25 cellular contexts compared by ENCODE assay signal in the genomic region with DNA sequence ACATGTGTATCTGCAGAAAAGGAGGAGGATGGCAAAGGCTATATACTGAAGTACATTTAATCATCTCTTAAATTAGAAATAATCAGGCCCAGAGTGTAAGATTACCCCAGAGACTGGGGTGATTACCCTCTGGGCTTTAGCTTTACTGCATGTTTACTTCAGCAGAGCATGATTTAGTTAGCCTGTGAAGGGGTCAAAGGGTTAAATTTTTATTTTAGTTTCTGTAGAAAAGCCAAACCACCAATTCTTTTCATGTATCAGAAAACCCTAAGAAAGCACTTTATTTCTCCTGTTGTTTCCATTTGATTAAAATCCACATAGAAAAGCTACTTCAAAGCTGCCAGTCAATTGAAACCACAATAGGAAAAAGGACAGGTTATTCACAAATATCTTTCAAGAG.
DNase-seq lines count a peak whose midpoint lies in the region; ATAC-seq, FAIRE-seq and TF ChIP-seq lines count a peak whose summit lies in the region.
"Had no signal": no experiment of that assay in that cellular context is flagged by ENCODE, and none has a peak within 500 bp of the region (broad histone marks: within the 10 kb centered on the region; RNA-seq: fewer than 3 reads in every experiment).

No MANE protein-coding gene starts in this region.

- H3K4me1 Mint-ChIP-seq in astrocyte (ENCODE audit: low read depth, unreplicated experiment), result peaks cover 31% of the 10 kb centered on the region

- H3K9me3 ChIP-seq in astrocyte (ENCODE audit: insufficient read depth, low read depth, low read length) (no peaks in the 10 kb centered on the region), trophoblast cell (ENCODE audit: insufficient read depth, low read depth, low read length) (no peaks in the 10 kb centered on the region)
- H3K9me3 ChIP-seq: A549, HAP-1 had no signal

- no peak overlapping the region for H4K12ac ChIP-seq in trophoblast cell (ENCODE audit: low read depth, low read length)

- H3K36me3 Mint-ChIP-seq in astrocyte (ENCODE audit: low read depth, unreplicated experiment), result no peaks in the 10 kb centered on the region

- H4K20me1 ChIP-seq in astrocyte (ENCODE audit: insufficient read depth, low read length), result no peaks in the 10 kb centered on the region

- H2AFZ ChIP-seq in astrocyte (ENCODE audit: low read depth, low read length), result no peak overlapping the region
- no peak overlapping the region for H2AFZ ChIP-seq in trophoblast cell (ENCODE audit: insufficient read depth, low read length, poor library complexity)

- H2BK120ac ChIP-seq in trophoblast cell (ENCODE audit: insufficient read depth, low read length, poor library complexity), result no peak overlapping the region

- DNase-seq in M059J (ENCODE audit: low read depth) (peak; percentile 4), astrocyte (ENCODE audit: low read depth) (peak; percentile 8), fibroblast of peridontal ligament (ENCODE audit: extremely low read depth) (peak; percentile 33), trophoblast cell (no peak), germinal center (ENCODE audit: low spot score) (no peak)
- no peak for DNase-seq in stimulated activated CD4-positive, alpha-beta T cell treated with anti-CD3 and anti-CD28 coated beads, Interleukin-4, amount 100 ng/mL, for 24 hours
- no peak for DNase-seq in stimulated activated CD4-positive, alpha-beta T cell treated with anti-CD3 and anti-CD28 coated beads, Interleukin-4, amount 100 ng/mL, for 4 hours
- DNase-seq: COR-L47, DMS 273 treated with DMSO at 0.1 percent for 48 hours, DMS79 treated with DMSO at 0.1 percent for 48 hours, MM.1S, NCI-H1048, NCI-H1436, NCI-H1930, NCI-H2227 treated with DMSO at 0.1 percent for 48 hours, NCI-H510A had no signal

- H3K4me3 ChIP-seq in astrocyte (ENCODE audit: insufficient read depth, low read depth, low read length) (no peak overlapping the region), trophoblast cell (ENCODE audit: low read depth, low read length) (no peak overlapping the region)
- H3K4me3 ChIP-seq: A549, GM23338, HAP-1, K562 had no signal

- H2BK12ac ChIP-seq in trophoblast cell (ENCODE audit: low read length), result no peak overlapping the region

- no peaks in the 10 kb centered on the region for H3K27me3 ChIP-seq in astrocyte (ENCODE audit: insufficient read depth, low read length)
- no peaks in the 10 kb centered on the region for H3K27me3 ChIP-seq in trophoblast cell (ENCODE audit: insufficient read depth, low read length)

- H3K9ac ChIP-seq in astrocyte (ENCODE audit: low read length), result no peak overlapping the region
- no peak overlapping the region for H3K9ac ChIP-seq in trophoblast cell (ENCODE audit: low read length)

- no peaks in the 10 kb centered on the region for H3K27me3 Mint-ChIP-seq in astrocyte (ENCODE audit: low read depth, unreplicated experiment)
- H3K27me3 Mint-ChIP-seq: B cell had no signal

- no peak overlapping the region for H3K27ac Mint-ChIP-seq in astrocyte (ENCODE audit: unreplicated experiment)
- H3K27ac Mint-ChIP-seq: B cell, GM23338 had no signal

- H3K18ac ChIP-seq in trophoblast cell (ENCODE audit: low read length), result no peak overlapping the region

- no peak overlapping the region for H3K4me3 Mint-ChIP-seq in astrocyte (ENCODE audit: unreplicated experiment)
- H3K4me3 Mint-ChIP-seq: B cell, GM23338 had no signal

- H2AK5ac ChIP-seq in trophoblast cell (ENCODE audit: low read length), result no peak overlapping the region

- no peak overlapping the region for H2BK5ac ChIP-seq in trophoblast cell (ENCODE audit: low read depth, low read length, poor library complexity)

- H3K4ac ChIP-seq in trophoblast cell (ENCODE audit: low read depth, low read length), result no peak overlapping the region

- no peak overlapping the region for H3K23ac ChIP-seq in trophoblast cell (ENCODE audit: low read length)

- no peak overlapping the region for H3K27ac ChIP-seq in astrocyte (ENCODE audit: low read depth, low read length)
- peak overlapping the region; percentile 62 for H3K27ac ChIP-seq in trophoblast cell (ENCODE audit: low read depth, low read length)
- H3K27ac ChIP-seq: A549, HL-60 had no signal

- no peak overlapping the region for H3K4me2 ChIP-seq in astrocyte (ENCODE audit: low read length)
- H3K4me2 ChIP-seq in trophoblast cell (ENCODE audit: low read length), result no peak overlapping the region
- H3K4me2 ChIP-seq: A549, GM23338 had no signal

- H3K79me1 ChIP-seq in trophoblast cell (ENCODE audit: low read length), result peaks cover 9% of the 10 kb centered on the region

- H3K36me3 ChIP-seq in astrocyte (ENCODE audit: insufficient read depth, low read length), result no peaks in the 10 kb centered on the region
- H3K36me3 ChIP-seq in trophoblast cell (ENCODE audit: control insufficient read depth in 1 of 2, insufficient read depth in 2 of 2, low read length in 2 of 2), result no peaks in the 10 kb centered on the region
- H3K36me3 ChIP-seq: HAP-1 had no signal

- no peak for FAIRE-seq in astrocyte (lab: Jason Lieb, UNC)
- FAIRE-seq: A549, HepG2, K562 had no signal

- H4K91ac ChIP-seq in trophoblast cell (ENCODE audit: low read depth, low read length), result no peak overlapping the region

- H3K14ac ChIP-seq in trophoblast cell (ENCODE audit: low read length), result no peak overlapping the region

- no peaks in the 10 kb centered on the region for H3K79me2 ChIP-seq in astrocyte (ENCODE audit: insufficient read depth, low read length)
- peaks cover 2% of the 10 kb centered on the region for H3K79me2 ChIP-seq in trophoblast cell (ENCODE audit: control insufficient read depth, insufficient read depth, low read length, poor library complexity)

- H4K8ac ChIP-seq in trophoblast cell (ENCODE audit: low read depth, low read length), result no peak overlapping the region

- no peak for ATAC-seq in GM19035 (IDR thresholded peaks at IDR 0.05; ENCODE audit: unreplicated experiment)
- ATAC-seq: A549, GM23338, HepG2, K562, Panc1 had no signal

- H3K9me3 Mint-ChIP-seq in astrocyte (ENCODE audit: unreplicated experiment), result no peaks in the 10 kb centered on the region
- H3K9me3 Mint-ChIP-seq: GM23338 had no signal

- H3K4me1 ChIP-seq in astrocyte (ENCODE audit: insufficient read depth, low read length), result no peaks in the 10 kb centered on the region
- H3K4me1 ChIP-seq in trophoblast cell (ENCODE audit: control insufficient read depth in 1 of 2, insufficient read depth in 2 of 2, low read length in 2 of 2), result peaks cover 4 to 7% of the 10 kb centered on the region in 2 experiments
- H3K4me1 ChIP-seq: A549, HAP-1 had no signal

- TF ChIP-seq CTCF in astrocyte (IDR thresholded peaks at IDR 0.05; ENCODE audit: insufficient read depth, low read depth, low read length), result no peak

Comparison
In these comparisons a context has a peak if more than half of its experiments do, and no peak if none do; other contexts are left out.
1. DNase-seq: peak in M059J (single experiment), astrocyte (single experiment) and fibroblast of peridontal ligament (single experiment); none in trophoblast cell (0 of 2), germinal center (single experiment), stimulated activated CD4-positive, alpha-beta T cell treated with anti-CD3 and anti-CD28 coated beads, Interleukin-4, amount 100 ng/mL, for 24 hours (single experiment) and stimulated activated CD4-positive, alpha-beta T cell treated with anti-CD3 and anti-CD28 coated beads, Interleukin-4, amount 100 ng/mL, for 4 hours (0 of 2).